In genomic region chr3:117885046-117885445, GRCh38 we compare ENCODE assay signal across 13 cellular contexts.
DNase-seq lines count a peak whose midpoint lies in the region; ATAC-seq lines count a peak whose summit lies in the region.
"Had no signal": no experiment of that assay in that cellular context is flagged by ENCODE, and none has a peak within 500 bp of the region (broad histone marks: within the 10 kb centered on the region; RNA-seq: fewer than 3 reads in every experiment).

No MANE protein-coding gene starts in this region.

- DNase-seq in NCI-H748 (lab: John Stamatoyannopoulos, UW; ENCODE audit: unreplicated experiment) (peak; percentile 46), medulla oblongata (ENCODE audit: extremely low spot score) (peak; percentile 37), GM03348 (ENCODE audit: low spot score) (no peak), caudate nucleus (lab: John Stamatoyannopoulos, UW) (no peak)
- DNase-seq in stimulated activated naive CD4-positive, alpha-beta T cell treated with Interleukin-2 at 50 U/mL for 16 hours (lab: John Stamatoyannopoulos, UW), result no peak
- DNase-seq: brain microvascular endothelial cell, H9, NCI-H1105 treated with DMSO at 0.1 percent for 48 hours, Right ventricle myocardium superior had no signal

- ATAC-seq in GM18511 (IDR thresholded peaks at IDR 0.05; ENCODE audit: unreplicated experiment) (peak; percentile 59), HG02973 (IDR thresholded peaks at IDR 0.05; ENCODE audit: unreplicated experiment) (peak; percentile 60), HG03378 (IDR thresholded peaks at IDR 0.05; ENCODE audit: unreplicated experiment) (no peak)
- ATAC-seq: activated CD4-positive, CD25-positive, alpha-beta regulatory T cell treated with anti-CD3 and anti-CD28 coated beads, Interleukin-2, amount 50 U/mL, for 24 hours had no signal

- no peak overlapping the region for H3K27ac ChIP-seq in caudate nucleus (ENCODE audit: low read depth, low read length)
- H3K27ac ChIP-seq: brain microvascular endothelial cell had no signal

Comparison
In these comparisons a context has a peak if more than half of its experiments do, and no peak if none do; other contexts are left out.
1. DNase-seq: peak in NCI-H748 (single experiment) and medulla oblongata (single experiment); none in stimulated activated naive CD4-positive, alpha-beta T cell treated with Interleukin-2 at 50 U/mL for 16 hours (single experiment), GM03348 (single experiment) and caudate nucleus (0 of 61).